ENCODE assay signal across 8 cellular contexts in genomic region chr1:53945183-53945432, GRCh38. TPM values are rescaled to one million over a fixed set of nuclear protein-coding genes. Genes with fewer than 3 reads are reported as not detected.
DNase-seq lines count a peak whose midpoint lies in the region; ATAC-seq lines count a peak whose summit lies in the region.

No MANE protein-coding gene starts in this region.

- H3K27me3 Mint-ChIP-seq in activated T-helper 1 cell treated with anti-CD3 and anti-CD28 coated beads, Interleukin-12 subunit alpha, Interleukin-12 subunit beta, Interleukin-2, Interleukin-4 antibody, amounts not matched to agents 30 ng/mL and 10 ng/mL and 1 ng/mL, durations not matched to agents 14 hours and 24 hours and 36 hours (ENCODE audit: insufficient read depth): no peaks in the 10 kb centered on the region

- H3K27me3 ChIP-seq in iPS-20b (ENCODE audit: insufficient read depth, low read length): no peaks in the 10 kb centered on the region

- peaks cover 13% of the 10 kb centered on the region; the same call in 1 of the 2 replicates for H3K4me1 ChIP-seq in iPS-20b (ENCODE audit: insufficient read depth, low read length)

- H3K4me3 ChIP-seq in iPS-20b (ENCODE audit: low read length): peak overlapping the region; percentile 87

- intact Hi-C loops in activated T-helper 1 cell treated with anti-CD3 and anti-CD28 coated beads, Interleukin-12 subunit alpha, Interleukin-12 subunit beta, Interleukin-2, Interleukin-4 antibody, amounts not matched to agents 30 ng/mL and 10 ng/mL and 1 ng/mL, durations not matched to agents 14 hours and 24 hours and 36 hours (cut with micrococcal nuclease): loop anchor here (1.0 to 10.0 kb wide), 12 partner anchors 14 to 1890 kb away; partner anchors contain the start of genes BTF3L4, CC2D1B, CYB5RL and LRP8

- peak; percentile 63 for DNase-seq in NCI-H748 treated with DMSO at 0.1 percent for 48 hours (lab: John Stamatoyannopoulos, UW)
- no peak for DNase-seq in NCI-H748 (lab: John Stamatoyannopoulos, UW; ENCODE audit: unreplicated experiment)
- no peak for DNase-seq in activated T-helper 1 cell treated with anti-CD3 and anti-CD28 coated beads, Interleukin-12 subunit alpha, Interleukin-12 subunit beta, Interleukin-2, Interleukin-4 antibody, amounts not matched to agents 30 ng/mL and 10 ng/mL and 1 ng/mL, durations not matched to agents 14 hours and 24 hours and 36 hours (ENCODE audit: low spot score)
- no peak for DNase-seq in substantia nigra (lab: John Stamatoyannopoulos, UW)
- DNase-seq in mucosa of gallbladder (ENCODE audit: low spot score): no peak
- DNase-seq in left lobe of liver (ENCODE audit: low spot score): no peak

- peak overlapping the region; percentile 70; the same call in 1 of the 2 replicates for H3K9ac ChIP-seq in iPS-20b (ENCODE audit: low read depth, low read length)

- H3K4me3 Mint-ChIP-seq in activated T-helper 1 cell treated with anti-CD3 and anti-CD28 coated beads, Interleukin-12 subunit alpha, Interleukin-12 subunit beta, Interleukin-2, Interleukin-4 antibody, amounts not matched to agents 30 ng/mL and 10 ng/mL and 1 ng/mL, durations not matched to agents 14 hours and 24 hours and 36 hours: peak overlapping the region; percentile 90

- no peaks in the 10 kb centered on the region for H3K9me3 Mint-ChIP-seq in activated T-helper 1 cell treated with anti-CD3 and anti-CD28 coated beads, Interleukin-12 subunit alpha, Interleukin-12 subunit beta, Interleukin-2, Interleukin-4 antibody, amounts not matched to agents 30 ng/mL and 10 ng/mL and 1 ng/mL, durations not matched to agents 14 hours and 24 hours and 36 hours

- no peaks in the 10 kb centered on the region for H3K9me3 ChIP-seq in iPS-20b (ENCODE audit: insufficient read depth, low read depth, low read length)

- H3K36me3 ChIP-seq in iPS-20b (ENCODE audit: insufficient read depth, low read depth, low read length): no peaks in the 10 kb centered on the region

- peaks cover 18% of the 10 kb centered on the region for H3K36me3 Mint-ChIP-seq in activated T-helper 1 cell treated with anti-CD3 and anti-CD28 coated beads, Interleukin-12 subunit alpha, Interleukin-12 subunit beta, Interleukin-2, Interleukin-4 antibody, amounts not matched to agents 30 ng/mL and 10 ng/mL and 1 ng/mL, durations not matched to agents 14 hours and 24 hours and 36 hours (ENCODE audit: low read depth)

- peaks cover 64% of the 10 kb centered on the region for H3K4me1 Mint-ChIP-seq in activated T-helper 1 cell treated with anti-CD3 and anti-CD28 coated beads, Interleukin-12 subunit alpha, Interleukin-12 subunit beta, Interleukin-2, Interleukin-4 antibody, amounts not matched to agents 30 ng/mL and 10 ng/mL and 1 ng/mL, durations not matched to agents 14 hours and 24 hours and 36 hours (ENCODE audit: low read depth)

- H3K27ac ChIP-seq in iPS-20b (ENCODE audit: low read length) (no peak overlapping the region), substantia nigra (ENCODE audit: low read depth, low read length, poor library complexity, severe bottlenecking) (peak overlapping the region; percentile 89)

- H3K27ac Mint-ChIP-seq in activated T-helper 1 cell treated with anti-CD3 and anti-CD28 coated beads, Interleukin-12 subunit alpha, Interleukin-12 subunit beta, Interleukin-2, Interleukin-4 antibody, amounts not matched to agents 30 ng/mL and 10 ng/mL and 1 ng/mL, durations not matched to agents 14 hours and 24 hours and 36 hours: peak overlapping the region; percentile 83

- ATAC-seq in HG03354 (IDR thresholded peaks at IDR 0.05; ENCODE audit: poor library complexity, severe bottlenecking, unreplicated experiment) (no peak), left lobe of liver (no peak)

RNA-seq across cellular contexts. Expression of gene IFT25, which starts 0.4 kb away (rescaled TPM):
- 50.2 and 52.6 TPM in 2 replicates for total RNA-seq in activated T-helper 1 cell treated with anti-CD3 and anti-CD28 coated beads, Interleukin-12 subunit alpha, Interleukin-12 subunit beta, Interleukin-2, Interleukin-4 antibody, amounts not matched to agents 30 ng/mL and 10 ng/mL and 1 ng/mL, durations not matched to agents 14 hours and 24 hours and 36 hours
- total RNA-seq in mucosa of gallbladder: 24.4 TPM
- total RNA-seq in left lobe of liver: 14.4 TPM

RNA-seq across cellular contexts. Expression of gene LRRC42, which starts 1.0 kb away (rescaled TPM):
- 30.7 and 32.8 TPM in 2 replicates for total RNA-seq in activated T-helper 1 cell treated with anti-CD3 and anti-CD28 coated beads, Interleukin-12 subunit alpha, Interleukin-12 subunit beta, Interleukin-2, Interleukin-4 antibody, amounts not matched to agents 30 ng/mL and 10 ng/mL and 1 ng/mL, durations not matched to agents 14 hours and 24 hours and 36 hours
- total RNA-seq in mucosa of gallbladder (25.7 TPM), left lobe of liver (10.5 TPM)

RNA-seq across cellular contexts. Expression of gene DIO1, which starts 51.1 kb away (rescaled TPM):
- total RNA-seq in activated T-helper 1 cell treated with anti-CD3 and anti-CD28 coated beads, Interleukin-12 subunit alpha, Interleukin-12 subunit beta, Interleukin-2, Interleukin-4 antibody, amounts not matched to agents 30 ng/mL and 10 ng/mL and 1 ng/mL, durations not matched to agents 14 hours and 24 hours and 36 hours: not detected in 2 replicates
- total RNA-seq in mucosa of gallbladder (6.2 TPM), left lobe of liver (39.4 TPM)

RNA-seq across cellular contexts. Expression of gene YIPF1, which starts 55.5 kb away (rescaled TPM):
- total RNA-seq in activated T-helper 1 cell treated with anti-CD3 and anti-CD28 coated beads, Interleukin-12 subunit alpha, Interleukin-12 subunit beta, Interleukin-2, Interleukin-4 antibody, amounts not matched to agents 30 ng/mL and 10 ng/mL and 1 ng/mL, durations not matched to agents 14 hours and 24 hours and 36 hours: 14.7 and 15.2 TPM in 2 replicates
- total RNA-seq in mucosa of gallbladder (37.1 TPM), left lobe of liver (18.3 TPM)
